Comparison of ENCODE assay signal across 1 cellular context in the genomic region with DNA sequence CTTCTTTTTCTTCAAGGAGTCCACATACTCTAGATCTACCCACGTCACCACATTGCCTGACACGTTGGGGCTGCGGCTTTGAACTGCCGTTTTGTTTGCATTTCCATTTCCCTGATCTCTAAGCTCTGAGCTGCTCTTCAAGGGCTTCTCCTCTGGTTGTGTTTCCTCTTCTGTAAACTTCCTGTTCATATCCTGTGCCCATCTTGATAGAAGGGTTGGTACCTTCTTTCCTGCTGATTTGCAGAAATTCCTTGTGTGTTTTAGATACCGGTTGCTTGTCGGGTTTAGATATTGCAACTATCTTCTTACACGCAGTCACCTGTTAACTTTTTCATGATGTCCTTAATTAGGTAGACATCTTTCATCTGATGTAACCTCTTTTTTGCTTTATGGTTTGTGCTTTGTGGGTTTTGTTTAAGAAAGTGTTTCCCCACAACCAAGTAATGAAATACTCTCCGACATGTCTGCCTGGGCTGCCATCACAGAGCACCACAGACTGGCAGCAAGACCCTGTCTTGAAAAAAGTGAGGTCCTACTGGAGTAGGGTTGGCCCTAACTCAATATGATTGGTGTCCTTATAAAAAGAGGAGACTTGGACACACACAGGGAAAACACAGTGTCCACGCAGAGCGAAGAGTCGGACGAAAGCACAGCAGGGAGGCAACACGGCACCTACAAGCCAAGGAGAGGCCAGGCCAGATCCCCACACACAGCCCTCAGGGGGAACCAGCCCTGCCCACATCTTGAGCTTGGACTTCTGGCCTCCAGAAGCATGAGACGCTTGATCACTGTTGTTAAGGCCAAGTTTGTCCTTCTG.
TF ChIP-seq lines count a peak whose summit lies in the region.

No MANE protein-coding gene starts in this region.

TF ChIP-seq in HepG2, 621 proteins besides CTCF, POLR2A, EP300 and RAD21 (continued from another document and continues in another):
- TF ChIP-seq, protein P1, sequence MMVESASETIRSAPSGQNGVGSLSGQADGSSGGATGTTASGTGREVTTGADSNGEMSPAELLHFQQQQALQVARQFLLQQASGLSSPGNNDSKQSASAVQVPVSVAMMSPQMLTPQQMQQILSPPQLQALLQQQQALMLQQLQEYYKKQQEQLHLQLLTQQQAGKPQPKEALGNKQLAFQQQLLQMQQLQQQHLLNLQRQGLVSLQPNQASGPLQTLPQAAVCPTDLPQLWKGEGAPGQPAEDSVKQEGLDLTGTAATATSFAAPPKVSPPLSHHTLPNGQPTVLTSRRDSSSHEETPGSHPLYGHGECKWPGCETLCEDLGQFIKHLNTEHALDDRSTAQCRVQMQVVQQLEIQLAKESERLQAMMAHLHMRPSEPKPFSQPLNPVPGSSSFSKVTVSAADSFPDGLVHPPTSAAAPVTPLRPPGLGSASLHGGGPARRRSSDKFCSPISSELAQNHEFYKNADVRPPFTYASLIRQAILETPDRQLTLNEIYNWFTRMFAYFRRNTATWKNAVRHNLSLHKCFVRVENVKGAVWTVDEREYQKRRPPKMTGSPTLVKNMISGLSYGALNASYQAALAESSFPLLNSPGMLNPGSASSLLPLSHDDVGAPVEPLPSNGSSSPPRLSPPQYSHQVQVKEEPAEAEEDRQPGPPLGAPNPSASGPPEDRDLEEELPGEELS (CRISPR knock-in tag; IDR thresholded peaks at IDR 0.05), result peak; percentile 72
- TF ChIP-seq ZNF772 (CRISPR knock-in tag; IDR thresholded peaks at IDR 0.05), result no peak
- TF ChIP-seq, protein P2, sequence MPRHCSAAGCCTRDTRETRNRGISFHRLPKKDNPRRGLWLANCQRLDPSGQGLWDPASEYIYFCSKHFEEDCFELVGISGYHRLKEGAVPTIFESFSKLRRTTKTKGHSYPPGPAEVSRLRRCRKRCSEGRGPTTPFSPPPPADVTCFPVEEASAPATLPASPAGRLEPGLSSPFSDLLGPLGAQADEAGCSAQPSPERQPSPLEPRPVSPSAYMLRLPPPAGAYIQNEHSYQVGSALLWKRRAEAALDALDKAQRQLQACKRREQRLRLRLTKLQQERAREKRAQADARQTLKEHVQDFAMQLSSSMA (CRISPR knock-in tag; IDR thresholded peaks at IDR 0.05), result no peak
- no peak; the same call in 1 of the 2 replicates for TF ChIP-seq TBX2 (CRISPR knock-in tag; IDR thresholded peaks at IDR 0.05; ENCODE audit: borderline replicate concordance)
- no peak for TF ChIP-seq HOXA7 (CRISPR knock-in tag; IDR thresholded peaks at IDR 0.05)
- TF ChIP-seq, protein P3, sequence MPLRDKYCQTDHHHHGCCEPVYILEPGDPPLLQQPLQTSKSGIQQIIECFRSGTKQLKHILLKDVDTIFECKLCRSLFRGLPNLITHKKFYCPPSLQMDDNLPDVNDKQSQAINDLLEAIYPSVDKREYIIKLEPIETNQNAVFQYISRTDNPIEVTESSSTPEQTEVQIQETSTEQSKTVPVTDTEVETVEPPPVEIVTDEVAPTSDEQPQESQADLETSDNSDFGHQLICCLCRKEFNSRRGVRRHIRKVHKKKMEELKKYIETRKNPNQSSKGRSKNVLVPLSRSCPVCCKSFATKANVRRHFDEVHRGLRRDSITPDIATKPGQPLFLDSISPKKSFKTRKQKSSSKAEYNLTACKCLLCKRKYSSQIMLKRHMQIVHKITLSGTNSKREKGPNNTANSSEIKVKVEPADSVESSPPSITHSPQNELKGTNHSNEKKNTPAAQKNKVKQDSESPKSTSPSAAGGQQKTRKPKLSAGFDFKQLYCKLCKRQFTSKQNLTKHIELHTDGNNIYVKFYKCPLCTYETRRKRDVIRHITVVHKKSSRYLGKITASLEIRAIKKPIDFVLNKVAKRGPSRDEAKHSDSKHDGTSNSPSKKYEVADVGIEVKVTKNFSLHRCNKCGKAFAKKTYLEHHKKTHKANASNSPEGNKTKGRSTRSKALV (CRISPR knock-in tag; IDR thresholded peaks at IDR 0.05), result no peak
- peak; percentile 74 for TF ChIP-seq PHF21A (CRISPR knock-in tag; IDR thresholded peaks at IDR 0.05)
- TF ChIP-seq ZNF724P (CRISPR knock-in tag; IDR thresholded peaks at IDR 0.05; ENCODE audit: borderline replicate concordance), result no peak
- TF ChIP-seq, protein P4, sequence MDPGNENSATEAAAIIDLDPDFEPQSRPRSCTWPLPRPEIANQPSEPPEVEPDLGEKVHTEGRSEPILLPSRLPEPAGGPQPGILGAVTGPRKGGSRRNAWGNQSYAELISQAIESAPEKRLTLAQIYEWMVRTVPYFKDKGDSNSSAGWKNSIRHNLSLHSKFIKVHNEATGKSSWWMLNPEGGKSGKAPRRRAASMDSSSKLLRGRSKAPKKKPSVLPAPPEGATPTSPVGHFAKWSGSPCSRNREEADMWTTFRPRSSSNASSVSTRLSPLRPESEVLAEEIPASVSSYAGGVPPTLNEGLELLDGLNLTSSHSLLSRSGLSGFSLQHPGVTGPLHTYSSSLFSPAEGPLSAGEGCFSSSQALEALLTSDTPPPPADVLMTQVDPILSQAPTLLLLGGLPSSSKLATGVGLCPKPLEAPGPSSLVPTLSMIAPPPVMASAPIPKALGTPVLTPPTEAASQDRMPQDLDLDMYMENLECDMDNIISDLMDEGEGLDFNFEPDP (CRISPR knock-in tag; conservative IDR thresholded peaks at IDR 0.05), result no peak
- TF ChIP-seq ZNF598 (CRISPR knock-in tag; IDR thresholded peaks at IDR 0.05; ENCODE audit: borderline replicate concordance), result no peak
- TF ChIP-seq FOXC1 (CRISPR knock-in tag; IDR thresholded peaks at IDR 0.05; ENCODE audit: borderline replicate concordance), result no peak
- TF ChIP-seq, protein P5, sequence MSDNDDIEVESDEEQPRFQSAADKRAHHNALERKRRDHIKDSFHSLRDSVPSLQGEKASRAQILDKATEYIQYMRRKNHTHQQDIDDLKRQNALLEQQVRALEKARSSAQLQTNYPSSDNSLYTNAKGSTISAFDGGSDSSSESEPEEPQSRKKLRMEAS (IDR thresholded peaks at IDR 0.05), result peak; percentile 58; the same call in 1 of the 2 replicates
- no peak for TF ChIP-seq ZNF225 (CRISPR knock-in tag; IDR thresholded peaks at IDR 0.05)
- no peak for TF ChIP-seq NFE2L1 (CRISPR knock-in tag; IDR thresholded peaks at IDR 0.05; ENCODE audit: borderline replicate concordance)
- TF ChIP-seq ZUFSP (CRISPR knock-in tag; IDR thresholded peaks at IDR 0.05; ENCODE audit: borderline replicate concordance), result no peak
- TF ChIP-seq ZBTB42 (CRISPR knock-in tag; IDR thresholded peaks at IDR 0.05), result no peak
- no peak for TF ChIP-seq RXRA (CRISPR knock-in tag; IDR thresholded peaks at IDR 0.05)
- TF ChIP-seq SMAD1 (CRISPR knock-in tag; IDR thresholded peaks at IDR 0.05; ENCODE audit: borderline replicate concordance, low read depth), result no peak
- TF ChIP-seq ZFP62 (CRISPR knock-in tag; IDR thresholded peaks at IDR 0.05), result no peak
- TF ChIP-seq TSC22D2 (CRISPR knock-in tag; IDR thresholded peaks at IDR 0.05; ENCODE audit: borderline replicate concordance), result 0 out of 2 replicates have a peak, but pooled peaks have one; percentile 8
- peak; percentile 63 for TF ChIP-seq CREM (IDR thresholded peaks at IDR 0.05)
- TF ChIP-seq CREM (CRISPR knock-in tag; IDR thresholded peaks at IDR 0.05), result no peak
- 0 out of 2 replicates have a peak, but pooled peaks have one; percentile 21 for TF ChIP-seq PPARG (CRISPR knock-in tag; conservative IDR thresholded peaks at IDR 0.05)
- TF ChIP-seq ZFY (CRISPR knock-in tag; IDR thresholded peaks at IDR 0.05), result no peak
- no peak for TF ChIP-seq MBNL3 (CRISPR knock-in tag; conservative IDR thresholded peaks at IDR 0.05)
- no peak for TF ChIP-seq ZNF839 (CRISPR knock-in tag; IDR thresholded peaks at IDR 0.05; ENCODE audit: borderline replicate concordance)
- TF ChIP-seq ZNF713 (CRISPR knock-in tag; IDR thresholded peaks at IDR 0.05), result no peak
- no peak for TF ChIP-seq PCBP2 (optimal IDR thresholded peaks at IDR 0.05; ENCODE audit: low read depth, low read length, poor library complexity, severe bottlenecking)
- TF ChIP-seq ZNF83 (CRISPR knock-in tag; IDR thresholded peaks at IDR 0.05; ENCODE audit: borderline replicate concordance), result 0 out of 2 replicates have a peak, but pooled peaks have one; percentile 48
- no peak for TF ChIP-seq MED8 (CRISPR knock-in tag; IDR thresholded peaks at IDR 0.05; ENCODE audit: insufficient replicate concordance)
- TF ChIP-seq TBX3 (IDR thresholded peaks at IDR 0.05; ENCODE audit: borderline replicate concordance), result no peak
- no peak for TF ChIP-seq NR2F2 (IDR thresholded peaks at IDR 0.05; ENCODE audit: borderline replicate concordance, low read depth)
- no peak for TF ChIP-seq AKAP8 (CRISPR knock-in tag; IDR thresholded peaks at IDR 0.05)
- no peak for TF ChIP-seq ZNF761 (CRISPR knock-in tag; conservative IDR thresholded peaks at IDR 0.05)
- peak; percentile 60; the same call in 1 of the 2 replicates for TF ChIP-seq MIER3 (CRISPR knock-in tag; IDR thresholded peaks at IDR 0.05; ENCODE audit: borderline replicate concordance)
- TF ChIP-seq ZNF12 (CRISPR knock-in tag; IDR thresholded peaks at IDR 0.05), result no peak
- TF ChIP-seq, protein P6, sequence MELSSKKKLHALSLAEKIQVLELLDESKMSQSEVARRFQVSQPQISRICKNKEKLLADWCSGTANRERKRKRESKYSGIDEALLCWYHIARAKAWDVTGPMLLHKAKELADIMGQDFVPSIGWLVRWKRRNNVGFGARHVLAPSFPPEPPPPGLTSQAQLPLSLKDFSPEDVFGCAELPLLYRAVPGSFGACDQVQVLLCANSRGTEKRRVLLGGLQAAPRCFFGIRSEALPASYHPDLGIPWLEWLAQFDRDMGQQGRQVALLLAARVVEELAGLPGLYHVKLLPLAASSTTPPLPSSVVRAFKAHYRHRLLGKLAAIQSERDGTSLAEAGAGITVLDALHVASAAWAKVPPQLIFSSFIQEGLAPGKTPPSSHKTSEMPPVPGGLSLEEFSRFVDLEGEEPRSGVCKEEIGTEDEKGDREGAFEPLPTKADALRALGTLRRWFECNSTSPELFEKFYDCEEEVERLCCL (CRISPR knock-in tag; IDR thresholded peaks at IDR 0.05; ENCODE audit: borderline replicate concordance), result no peak
- no peak for TF ChIP-seq SIN3B (IDR thresholded peaks at IDR 0.05; ENCODE audit: low read length)
- no peak for TF ChIP-seq ZNF562 (CRISPR knock-in tag; IDR thresholded peaks at IDR 0.05; ENCODE audit: borderline replicate concordance)
- TF ChIP-seq DPF2 (CRISPR knock-in tag; IDR thresholded peaks at IDR 0.05; ENCODE audit: borderline replicate concordance, low read depth), result 0 out of 2 replicates have a peak, but pooled peaks have one; percentile 34
- TF ChIP-seq ZKSCAN8 (CRISPR knock-in tag; IDR thresholded peaks at IDR 0.05; ENCODE audit: borderline replicate concordance), result no peak
- TF ChIP-seq, protein P7, sequence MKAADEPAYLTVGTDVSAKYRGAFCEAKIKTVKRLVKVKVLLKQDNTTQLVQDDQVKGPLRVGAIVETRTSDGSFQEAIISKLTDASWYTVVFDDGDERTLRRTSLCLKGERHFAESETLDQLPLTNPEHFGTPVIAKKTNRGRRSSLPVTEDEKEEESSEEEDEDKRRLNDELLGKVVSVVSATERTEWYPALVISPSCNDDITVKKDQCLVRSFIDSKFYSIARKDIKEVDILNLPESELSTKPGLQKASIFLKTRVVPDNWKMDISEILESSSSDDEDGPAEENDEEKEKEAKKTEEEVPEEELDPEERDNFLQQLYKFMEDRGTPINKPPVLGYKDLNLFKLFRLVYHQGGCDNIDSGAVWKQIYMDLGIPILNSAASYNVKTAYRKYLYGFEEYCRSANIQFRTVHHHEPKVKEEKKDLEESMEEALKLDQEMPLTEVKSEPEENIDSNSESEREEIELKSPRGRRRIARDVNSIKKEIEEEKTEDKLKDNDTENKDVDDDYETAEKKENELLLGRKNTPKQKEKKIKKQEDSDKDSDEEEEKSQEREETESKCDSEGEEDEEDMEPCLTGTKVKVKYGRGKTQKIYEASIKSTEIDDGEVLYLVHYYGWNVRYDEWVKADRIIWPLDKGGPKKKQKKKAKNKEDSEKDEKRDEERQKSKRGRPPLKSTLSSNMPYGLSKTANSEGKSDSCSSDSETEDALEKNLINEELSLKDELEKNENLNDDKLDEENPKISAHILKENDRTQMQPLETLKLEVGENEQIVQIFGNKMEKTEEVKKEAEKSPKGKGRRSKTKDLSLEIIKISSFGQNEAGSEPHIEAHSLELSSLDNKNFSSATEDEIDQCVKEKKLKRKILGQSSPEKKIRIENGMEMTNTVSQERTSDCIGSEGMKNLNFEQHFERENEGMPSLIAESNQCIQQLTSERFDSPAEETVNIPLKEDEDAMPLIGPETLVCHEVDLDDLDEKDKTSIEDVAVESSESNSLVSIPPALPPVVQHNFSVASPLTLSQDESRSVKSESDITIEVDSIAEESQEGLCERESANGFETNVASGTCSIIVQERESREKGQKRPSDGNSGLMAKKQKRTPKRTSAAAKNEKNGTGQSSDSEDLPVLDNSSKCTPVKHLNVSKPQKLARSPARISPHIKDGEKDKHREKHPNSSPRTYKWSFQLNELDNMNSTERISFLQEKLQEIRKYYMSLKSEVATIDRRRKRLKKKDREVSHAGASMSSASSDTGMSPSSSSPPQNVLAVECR (CRISPR knock-in tag; IDR thresholded peaks at IDR 0.05; ENCODE audit: borderline replicate concordance), result no peak; the same call in 1 of the 2 replicates
- TF ChIP-seq TEF (CRISPR knock-in tag; IDR thresholded peaks at IDR 0.05), result no peak
- TF ChIP-seq ZNF558 (CRISPR knock-in tag; IDR thresholded peaks at IDR 0.05; ENCODE audit: borderline replicate concordance), result no peak
- no peak for TF ChIP-seq MAZ (IDR thresholded peaks at IDR 0.05; ENCODE audit: borderline replicate concordance, low read depth, low read length)
- no peak for TF ChIP-seq MAZ (CRISPR knock-in tag; IDR thresholded peaks at IDR 0.05; ENCODE audit: low read depth)
- no peak for TF ChIP-seq NFIC (IDR thresholded peaks at IDR 0.05; ENCODE audit: low read length)
- no peak for TF ChIP-seq ZNF484 (CRISPR knock-in tag; IDR thresholded peaks at IDR 0.05; ENCODE audit: borderline replicate concordance, low read depth)
- no peak for TF ChIP-seq RFX3 (CRISPR knock-in tag; IDR thresholded peaks at IDR 0.05)
- no peak for TF ChIP-seq YY1 (IDR thresholded peaks at IDR 0.05; ENCODE audit: insufficient read depth, insufficient replicate concordance, low read depth, low read length)
- TF ChIP-seq ZNF207 (IDR thresholded peaks at IDR 0.05; ENCODE audit: borderline replicate concordance), result no peak
- no peak for TF ChIP-seq WIZ (CRISPR knock-in tag; IDR thresholded peaks at IDR 0.05)
- TF ChIP-seq FOXA3 (CRISPR knock-in tag; IDR thresholded peaks at IDR 0.05), result peak; percentile 81
- TF ChIP-seq ZNF383 (CRISPR knock-in tag; IDR thresholded peaks at IDR 0.05; ENCODE audit: borderline replicate concordance), result no peak
- peak; percentile 94 for TF ChIP-seq ZNF317 (CRISPR knock-in tag; IDR thresholded peaks at IDR 0.05)
